Comparison of ENCODE assay signal across 10 cellular contexts in the genomic region with DNA sequence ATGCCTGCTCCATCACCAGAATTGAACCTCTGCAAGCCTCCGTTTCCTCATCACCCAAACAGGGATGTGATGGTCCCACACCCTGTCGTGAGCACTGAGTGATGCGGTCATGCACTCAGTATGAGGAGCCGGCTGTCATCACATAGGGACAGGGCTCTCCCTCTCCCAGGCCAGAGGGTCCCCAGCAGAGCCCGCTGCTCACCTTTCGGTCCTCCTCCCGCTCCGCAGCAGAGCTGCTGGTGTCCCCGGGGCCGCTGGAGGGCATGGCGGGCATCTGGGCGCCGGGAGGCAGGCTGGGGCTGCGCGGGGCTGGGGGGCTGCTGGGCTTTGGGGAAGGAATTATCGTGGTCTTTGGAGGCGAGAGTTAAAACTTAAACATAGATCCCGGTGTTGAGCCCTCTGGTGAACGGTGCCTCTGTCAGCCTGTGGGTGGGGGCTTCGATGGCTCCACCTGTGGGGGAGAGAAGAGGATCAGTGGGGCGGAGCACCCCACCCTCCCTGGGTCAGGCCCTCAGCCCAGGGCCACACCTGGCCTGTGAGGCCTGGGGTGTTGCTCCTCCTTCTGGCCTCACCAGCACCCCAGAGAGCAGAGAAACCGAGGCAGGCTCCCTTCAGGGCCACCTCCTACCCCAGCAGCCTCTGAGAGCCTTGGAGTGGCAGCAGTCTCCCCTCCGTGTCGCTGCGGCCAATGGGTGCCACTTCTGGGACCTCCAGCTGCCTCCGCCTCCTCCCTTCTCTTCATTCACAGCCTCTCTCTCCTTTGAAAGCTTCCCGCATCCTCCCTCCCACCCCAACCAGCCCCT. TPM values are rescaled to one million over a fixed set of nuclear protein-coding genes. Genes with fewer than 3 reads are reported as not detected.
DNase-seq lines count a peak whose midpoint lies in the region; ATAC-seq and TF ChIP-seq lines count a peak whose summit lies in the region.
"Had no signal": no experiment of that assay in that cellular context is flagged by ENCODE, and none has a peak within 500 bp of the region (broad histone marks: within the 10 kb centered on the region; RNA-seq: fewer than 3 reads in every experiment).

No MANE protein-coding gene starts in this region.

- no peak for TF ChIP-seq POLR2A in body of pancreas (IDR thresholded peaks at IDR 0.05)

- WGBS in body of pancreas, 2 donors: 91 to 92% methylated on average over 12 to 27 of the region's 27 CpGs
- 89% methylated on average over 25 to 27 of the region's 27 CpGs for WGBS in aorta, 2 donors

- no peak for TF ChIP-seq CTCF in body of pancreas (IDR thresholded peaks at IDR 0.05)

- H3K4me3 ChIP-seq in body of pancreas: no peak overlapping the region
- no peak overlapping the region for H3K4me3 ChIP-seq in rectal smooth muscle tissue (ENCODE audit: low read length)
- no peak overlapping the region for H3K4me3 ChIP-seq in aorta (ENCODE audit: low read length in 2 of 2)
- H3K4me3 ChIP-seq: MG63 had no signal

- H3K4me1 ChIP-seq in body of pancreas (peaks cover 68% of the 10 kb centered on the region), rectal smooth muscle tissue (ENCODE audit: control insufficient read depth, insufficient read depth, low read length) (peaks cover 39% of the 10 kb centered on the region), aorta (ENCODE audit: control insufficient read depth in 1 of 2, insufficient read depth in 2 of 2, low read length in 2 of 2) (peaks cover 0 to 2% of the 10 kb centered on the region in 2 donors)

- H3K9ac ChIP-seq in rectal smooth muscle tissue (ENCODE audit: low read length): no peak overlapping the region

- H3K27me3 ChIP-seq in body of pancreas (no peaks in the 10 kb centered on the region), rectal smooth muscle tissue (ENCODE audit: control insufficient read depth, insufficient read depth, low read length) (no peaks in the 10 kb centered on the region), aorta (ENCODE audit: control insufficient read depth in 1 of 2, insufficient read depth in 2 of 2, low read length in 1 of 2) (no peaks in the 10 kb centered on the region)
- H3K27me3 ChIP-seq: MG63 had no signal

- intact Hi-C loops in body of pancreas (cut with DNase I): no loop called here
- intact Hi-C loops in aorta (cut with DNase I): no loop called here

- ATAC-seq in GM18907 (IDR thresholded peaks at IDR 0.05; ENCODE audit: unreplicated experiment) (peak; percentile 10), HG03378 (IDR thresholded peaks at IDR 0.05; ENCODE audit: unreplicated experiment) (peak; percentile 10), body of pancreas (no peak), aorta (ENCODE audit: low FRiP score) (no peak), HG02678 (IDR thresholded peaks at IDR 0.05; ENCODE audit: unreplicated experiment) (no peak)

- H3K9me3 ChIP-seq in body of pancreas (no peaks in the 10 kb centered on the region), aorta (ENCODE audit: control insufficient read depth, low read length) (no peaks in the 10 kb centered on the region)
- H3K9me3 ChIP-seq: MG63 had no signal

- DNase-seq in body of pancreas (no peak), aorta (no peak), cortex of kidney (lab: John Stamatoyannopoulos, UW) (no peak)
- no peak for DNase-seq in effector CD4-positive, alpha-beta T cell
- DNase-seq: MG63, RPMI8226 had no signal

- peak overlapping the region in 3 of 4 donors; percentile 45 to 59 (median 51) for H3K27ac ChIP-seq in body of pancreas
- H3K27ac ChIP-seq in rectal smooth muscle tissue (ENCODE audit: low read depth, low read length): peak overlapping the region; percentile 70
- H3K27ac ChIP-seq in aorta (ENCODE audit: low read depth in 1 of 2, low read length in 2 of 2): no peak overlapping the region

- no peaks in the 10 kb centered on the region for H3K36me3 ChIP-seq in body of pancreas (replicated peaks in 1 of 2; ENCODE audit: insufficient read depth in 1 of 2, low read depth in 2 of 2)
- H3K36me3 ChIP-seq in rectal smooth muscle tissue (ENCODE audit: control insufficient read depth, insufficient read depth, low read length): peaks cover 4% of the 10 kb centered on the region
- H3K36me3 ChIP-seq in aorta (ENCODE audit: control insufficient read depth in 1 of 2, insufficient read depth in 2 of 2, low read length in 1 of 2): no peaks in the 10 kb centered on the region
- H3K36me3 ChIP-seq: MG63 had no signal

RNA-seq across cellular contexts. Expression of gene DNMT3A, which starts 27.8 kb away (rescaled TPM):
- total RNA-seq in body of pancreas (10 to 100 TPM; 18.7 to 27.4 TPM), aorta (10 to 100 TPM; 32.5 to 48.2 TPM)
- polyA plus RNA-seq in aorta: 10 to 100 TPM in 1 of 2 donors, 1 to 10 TPM in 1; 9.4 to 11.6 TPM

Comparison
In these comparisons a context has a peak if more than half of its experiments do, and no peak if none do; other contexts are left out.
1. ATAC-seq: peak in GM18907 (single experiment) and HG03378 (single experiment); none in body of pancreas (single experiment), aorta (single experiment) and HG02678 (single experiment).
2. H3K27ac ChIP-seq: peak in body of pancreas (3 of 4) and rectal smooth muscle tissue (single experiment); none in aorta (0 of 2).